Comparison of ENCODE assay signal across 1 cellular context in genomic region chr20:31569163-31570020, GRCh38.
TF ChIP-seq lines count a peak whose summit lies in the region.

No MANE protein-coding gene starts in this region.

TF ChIP-seq in HepG2, 621 proteins besides CTCF, POLR2A, EP300 and RAD21 (continued from another document and continues in another):
- TF ChIP-seq TIGD3 (CRISPR knock-in tag; IDR thresholded peaks at IDR 0.05; ENCODE audit: borderline replicate concordance): no peak
- TF ChIP-seq CEBPZ (IDR thresholded peaks at IDR 0.05; ENCODE audit: low read length): no peak
- no peak for TF ChIP-seq SNAI1 (CRISPR knock-in tag; IDR thresholded peaks at IDR 0.05; ENCODE audit: borderline replicate concordance)
- peak; percentile 53; the same call in 1 of the 2 replicates for TF ChIP-seq NFAT5 (CRISPR knock-in tag; IDR thresholded peaks at IDR 0.05)
- TF ChIP-seq ZNF792 (CRISPR knock-in tag; IDR thresholded peaks at IDR 0.05): no peak
- TF ChIP-seq KMT2A (CRISPR knock-in tag; IDR thresholded peaks at IDR 0.05): peak; percentile 57; the same call in 1 of the 2 replicates
- no peak for TF ChIP-seq ZNF775 (CRISPR knock-in tag; IDR thresholded peaks at IDR 0.05; ENCODE audit: borderline replicate concordance)
- no peak for TF ChIP-seq ZUFSP (CRISPR knock-in tag; IDR thresholded peaks at IDR 0.05; ENCODE audit: borderline replicate concordance)
- peak; percentile 82; the same call in 1 of the 2 replicates for TF ChIP-seq ZNF510 (CRISPR knock-in tag; IDR thresholded peaks at IDR 0.05; ENCODE audit: low read depth)
- no peak for TF ChIP-seq MAFG (CRISPR knock-in tag; IDR thresholded peaks at IDR 0.05)
- TF ChIP-seq PRMT3 (CRISPR knock-in tag; IDR thresholded peaks at IDR 0.05; ENCODE audit: borderline replicate concordance, low read depth): no peak
- no peak; the same call in 1 of the 2 replicates for TF ChIP-seq ARID4A (CRISPR knock-in tag; IDR thresholded peaks at IDR 0.05; ENCODE audit: borderline replicate concordance)
- TF ChIP-seq DDIT3 (CRISPR knock-in tag; IDR thresholded peaks at IDR 0.05): no peak
- TF ChIP-seq ARHGAP35 (CRISPR knock-in tag; IDR thresholded peaks at IDR 0.05; ENCODE audit: borderline replicate concordance): no peak
- no peak for TF ChIP-seq GATA4 (IDR thresholded peaks at IDR 0.05; ENCODE audit: borderline replicate concordance, low read depth)
- no peak for TF ChIP-seq TCF7L2 (IDR thresholded peaks at IDR 0.05; ENCODE audit: low read depth, low read length)
- TF ChIP-seq YY1 (IDR thresholded peaks at IDR 0.05; ENCODE audit: insufficient read depth, insufficient replicate concordance, low read depth, low read length): no peak
- no peak for TF ChIP-seq RNF2 (conservative IDR thresholded peaks at IDR 0.05; ENCODE audit: low read depth)
- TF ChIP-seq SNRNP70 (IDR thresholded peaks at IDR 0.05; ENCODE audit: low read depth, low read length): no peak
- TF ChIP-seq NFKB2 (CRISPR knock-in tag; IDR thresholded peaks at IDR 0.05; ENCODE audit: borderline replicate concordance): peak; percentile 75
- no peak for TF ChIP-seq ZNF253 (CRISPR knock-in tag; IDR thresholded peaks at IDR 0.05; ENCODE audit: borderline replicate concordance)
- no peak for TF ChIP-seq TBX3 (IDR thresholded peaks at IDR 0.05; ENCODE audit: borderline replicate concordance)
- TF ChIP-seq CEBPG (CRISPR knock-in tag; IDR thresholded peaks at IDR 0.05): 0 out of 2 replicates have a peak, but pooled peaks have one; percentile 19
- TF ChIP-seq ZNF441 (CRISPR knock-in tag; IDR thresholded peaks at IDR 0.05; ENCODE audit: borderline replicate concordance): no peak
- TF ChIP-seq MLLT10 (CRISPR knock-in tag; IDR thresholded peaks at IDR 0.05): no peak
- TF ChIP-seq HIC2 (CRISPR knock-in tag; IDR thresholded peaks at IDR 0.05; ENCODE audit: low read depth): peak; percentile 72
- 0 out of 2 replicates have a peak, but pooled peaks have one; percentile 37 for TF ChIP-seq SMYD3 (CRISPR knock-in tag; IDR thresholded peaks at IDR 0.05)
- no peak for TF ChIP-seq IKZF4 (CRISPR knock-in tag; IDR thresholded peaks at IDR 0.05; ENCODE audit: borderline replicate concordance, low read depth, not compliant biosample characterization)
- no peak for TF ChIP-seq SRSF9 (IDR thresholded peaks at IDR 0.05; ENCODE audit: borderline replicate concordance, insufficient read depth, low read depth, low read length, poor library complexity, severe bottlenecking)
- no peak for TF ChIP-seq ZNF768 (CRISPR knock-in tag; IDR thresholded peaks at IDR 0.05)
- 0 out of 2 replicates have a peak, but pooled peaks have one; percentile 5 for TF ChIP-seq ZNF614 (CRISPR knock-in tag; IDR thresholded peaks at IDR 0.05; ENCODE audit: borderline replicate concordance)
- TF ChIP-seq ZNF687 (CRISPR knock-in tag; IDR thresholded peaks at IDR 0.05): peak; percentile 89
- no peak for TF ChIP-seq SUZ12 (IDR thresholded peaks at IDR 0.05; ENCODE audit: low read depth, low read length)
- peak; percentile 6; the same call in 1 of the 2 replicates for TF ChIP-seq ZNF24 (IDR thresholded peaks at IDR 0.05)
- TF ChIP-seq SIN3B (IDR thresholded peaks at IDR 0.05; ENCODE audit: low read length): no peak
- no peak for TF ChIP-seq STAT5B (CRISPR knock-in tag; IDR thresholded peaks at IDR 0.05)
